21 cellular contexts compared by ENCODE assay signal in the genomic region with DNA sequence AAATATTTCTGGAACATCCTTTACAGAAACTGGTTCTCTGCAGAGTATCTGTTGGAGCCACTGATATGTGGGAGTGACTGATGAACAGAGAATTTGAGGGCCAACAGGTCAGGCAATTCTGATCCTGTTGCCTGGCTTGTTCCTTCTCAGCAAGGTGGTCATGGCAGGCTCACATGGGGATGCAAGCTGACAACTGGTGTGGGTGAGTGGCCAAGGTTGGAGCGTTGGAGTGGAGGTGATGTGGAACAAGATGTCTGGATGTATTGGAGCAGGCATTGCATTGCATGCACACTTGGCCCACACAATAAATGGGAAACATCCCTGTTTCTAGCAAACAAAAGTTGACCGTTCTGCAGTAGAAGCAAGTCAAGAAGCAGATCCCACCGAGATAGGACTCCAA.
DNase-seq lines count a peak whose midpoint lies in the region; ATAC-seq, FAIRE-seq and TF ChIP-seq lines count a peak whose summit lies in the region.
"Had no signal": no experiment of that assay in that cellular context is flagged by ENCODE, and none has a peak within 500 bp of the region (broad histone marks: within the 10 kb centered on the region; RNA-seq: fewer than 3 reads in every experiment).

No MANE protein-coding gene starts in this region.

- no peak overlapping the region for H4K5ac ChIP-seq in H9 (ENCODE audit: insufficient read length, low read depth, low read length)

- no peak overlapping the region for H3K4ac ChIP-seq in H9 (ENCODE audit: low read depth, low read length)
- no peak overlapping the region for H3K4ac ChIP-seq in trophoblast cell (ENCODE audit: low read depth, low read length)

- H4K91ac ChIP-seq in H9 (ENCODE audit: insufficient read length, low read depth, low read length) (no peak overlapping the region), trophoblast cell (ENCODE audit: low read depth, low read length) (no peak overlapping the region)

- peak; percentile 28 for FAIRE-seq in A549 (lab: Jason Lieb, UNC)
- FAIRE-seq: GM12878, H54 had no signal

- no peak overlapping the region for H3T11ph ChIP-seq in H9 (ENCODE audit: low read length)

- no peaks in the 10 kb centered on the region for H3K79me1 ChIP-seq in H9 (ENCODE audit: insufficient read depth, low read depth, low read length, poor library complexity, severe bottlenecking)
- no peaks in the 10 kb centered on the region for H3K79me1 ChIP-seq in trophoblast cell (ENCODE audit: low read length)

- peaks cover 3 to 11% of the 10 kb centered on the region in 2 experiments; a peak in 4 of 5 replicates for H3K9me3 Mint-ChIP-seq in H9

- no peak overlapping the region for H3K4me3 ChIP-seq in A549
- H3K4me3 ChIP-seq in lung, result no peak overlapping the region
- no peak overlapping the region for H3K4me3 ChIP-seq in trophoblast cell (ENCODE audit: low read depth, low read length)
- H3K4me3 ChIP-seq: BLaER1, GM12878 had no signal

- POLR2A ChIA-PET in A549 (lab: Yijun Ruan, JAX), result no interaction called here

- H3K36me3 ChIP-seq in lung (ENCODE audit: control insufficient read depth in 2 of 2, insufficient read depth in 2 of 2, low read length in 2 of 2), result no peaks in the 10 kb centered on the region
- H3K36me3 ChIP-seq in trophoblast cell (ENCODE audit: control insufficient read depth in 1 of 2, insufficient read depth in 2 of 2, low read length in 2 of 2), result no peaks in the 10 kb centered on the region
- H3K36me3 ChIP-seq: BLaER1 had no signal

- H4K20me1 ChIP-seq in H9 (ENCODE audit: control insufficient read depth, insufficient read depth, insufficient read length), result no peaks in the 10 kb centered on the region
- H4K20me1 ChIP-seq: BLaER1 had no signal

- no peak overlapping the region for H2AK5ac ChIP-seq in H9 (ENCODE audit: insufficient read length, low read length)
- no peak overlapping the region for H2AK5ac ChIP-seq in trophoblast cell (ENCODE audit: low read length)

- no peaks in the 10 kb centered on the region for H3K23me2 ChIP-seq in H9 (ENCODE audit: insufficient read length, low read depth, low read length, poor library complexity, severe bottlenecking)

- H3K4me1 ChIP-seq in A549, result no peaks in the 10 kb centered on the region
- H3K4me1 ChIP-seq in H9 (ENCODE audit: insufficient read depth, low read length), result no peaks in the 10 kb centered on the region
- H3K4me1 ChIP-seq in lung (ENCODE audit: control insufficient read depth in 2 of 2, insufficient read depth in 2 of 2, low read length in 2 of 2), result no peaks in the 10 kb centered on the region
- H3K4me1 ChIP-seq in trophoblast cell (ENCODE audit: control insufficient read depth in 1 of 2, insufficient read depth in 2 of 2, low read length in 2 of 2), result no peaks in the 10 kb centered on the region
- H3K4me1 ChIP-seq: Caco-2 had no signal

- no peak overlapping the region for H3K56ac ChIP-seq in H9 (ENCODE audit: insufficient read length, low read depth, low read length)

- no peak overlapping the region for H2BK15ac ChIP-seq in H9 (ENCODE audit: low read depth, low read length)

- no peak for TF ChIP-seq POLR2A in A549 (IDR thresholded peaks at IDR 0.05; ENCODE audit: low read length)

- H4K12ac ChIP-seq in trophoblast cell (ENCODE audit: low read depth, low read length), result no peak overlapping the region

- H3K27me3 ChIP-seq in H9 (ENCODE audit: insufficient read depth, low read length), result no peaks in the 10 kb centered on the region
- no peaks in the 10 kb centered on the region for H3K27me3 ChIP-seq in lung (ENCODE audit: control insufficient read depth, insufficient read depth)
- no peaks in the 10 kb centered on the region for H3K27me3 ChIP-seq in trophoblast cell (ENCODE audit: insufficient read depth, low read length)
- H3K27me3 ChIP-seq: BLaER1 had no signal

- H3K36me3 Mint-ChIP-seq in H9 (ENCODE audit: insufficient read depth in 1 of 3, low read depth in 3 of 3), result no peaks in the 10 kb centered on the region
- H3K36me3 Mint-ChIP-seq: CD4-positive, CD25-positive, alpha-beta regulatory T cell; CD8-positive, alpha-beta T cell had no signal

- H3K9ac ChIP-seq in H9 (ENCODE audit: extremely low read depth, insufficient read length, low read length) (no peak overlapping the region), trophoblast cell (ENCODE audit: low read length) (peak overlapping the region; percentile 18)
- H3K9ac ChIP-seq: BLaER1 had no signal

- TF ChIP-seq CTCF in A549 (IDR thresholded peaks at IDR 0.05) (no peak), H9 (conservative IDR thresholded peaks at IDR 0.05) (no peak), lung (IDR thresholded peaks at IDR 0.05; ENCODE audit: control extremely low read depth, extremely low read depth) (no peak)

- H3K27me3 Mint-ChIP-seq in H9 (ENCODE audit: low read depth), result peaks cover 6% of the 10 kb centered on the region
- H3K27me3 Mint-ChIP-seq: B cell; CD4-positive, CD25-positive, alpha-beta regulatory T cell had no signal

- H2AFZ ChIP-seq in H9 (ENCODE audit: low read length) (no peak overlapping the region), trophoblast cell (ENCODE audit: insufficient read depth, low read length, poor library complexity) (no peak overlapping the region)

- 0 out of 2 replicates have a peak overlapping the region, but pooled peaks have one; percentile 66 for H3K14ac ChIP-seq in H9 (ENCODE audit: insufficient read depth, low read length)
- no peak overlapping the region for H3K14ac ChIP-seq in trophoblast cell (ENCODE audit: low read length)

- no peak for TF ChIP-seq EP300 in A549 (IDR thresholded peaks at IDR 0.05)

- H4K8ac ChIP-seq in H9 (replicated peaks; ENCODE audit: insufficient read length, low read depth, low read length) (no peak overlapping the region), trophoblast cell (ENCODE audit: low read depth, low read length) (no peak overlapping the region)

- H3K9me3 ChIP-seq in A549 (peaks cover 22% of the 10 kb centered on the region; the same call in 2 of the 3 replicates), H9 (ENCODE audit: control insufficient read depth, low read depth, low read length) (no peaks in the 10 kb centered on the region), lung (ENCODE audit: control insufficient read depth in 2 of 2, insufficient read depth in 1 of 2, low read length in 1 of 2) (peaks cover 7 to 12% of the 10 kb centered on the region in 2 donors), trophoblast cell (ENCODE audit: insufficient read depth, low read depth, low read length) (peaks cover 5% of the 10 kb centered on the region)

- no peak overlapping the region for H2BK5ac ChIP-seq in H9 (ENCODE audit: insufficient read length, low read length)
- H2BK5ac ChIP-seq in trophoblast cell (ENCODE audit: low read depth, low read length, poor library complexity), result no peak overlapping the region

- H2BK120ac ChIP-seq in H9 (ENCODE audit: low read depth, low read length, poor library complexity, severe bottlenecking), result no peak overlapping the region
- no peak overlapping the region for H2BK120ac ChIP-seq in trophoblast cell (ENCODE audit: insufficient read depth, low read length, poor library complexity)

- H3K27ac ChIP-seq in A549 (no peak overlapping the region), H9 (ENCODE audit: insufficient read length, low read depth, low read length) (no peak overlapping the region), lung (ENCODE audit: low read depth in 1 of 2, low read length in 1 of 2) (no peak overlapping the region), trophoblast cell (ENCODE audit: low read depth, low read length) (no peak overlapping the region)
- H3K27ac ChIP-seq: BLaER1, C4-2B had no signal

- no peak overlapping the region for H3K4me3 Mint-ChIP-seq in H9
- H3K4me3 Mint-ChIP-seq: B cell; CD4-positive, CD25-positive, alpha-beta regulatory T cell; CD8-positive, alpha-beta T cell had no signal

- H3K4me1 Mint-ChIP-seq in H9, result no peaks in the 10 kb centered on the region
- H3K4me1 Mint-ChIP-seq: B cell; CD4-positive, CD25-positive, alpha-beta regulatory T cell had no signal

- H3K18ac ChIP-seq in H9 (ENCODE audit: insufficient read length, low read depth, low read length) (no peak overlapping the region), trophoblast cell (ENCODE audit: low read length) (no peak overlapping the region)

- H2BK12ac ChIP-seq in H9 (ENCODE audit: insufficient read length, low read depth, low read length) (no peak overlapping the region), trophoblast cell (ENCODE audit: low read length) (no peak overlapping the region)

- no peak overlapping the region for H3K4me2 ChIP-seq in A549
- H3K4me2 ChIP-seq in H9 (ENCODE audit: insufficient read depth, insufficient read length, low read length), result no peak overlapping the region
- H3K4me2 ChIP-seq in trophoblast cell (ENCODE audit: low read length), result no peak overlapping the region
- H3K4me2 ChIP-seq: BLaER1 had no signal

- no peak for ATAC-seq in A549
- no peak for ATAC-seq in lung (ENCODE audit: insufficient read depth, low FRiP score)
- ATAC-seq: CD8-positive, alpha-beta T cell; GM12878 had no signal

- H3K23ac ChIP-seq in H9 (ENCODE audit: insufficient read length, low read depth, low read length) (no peak overlapping the region), trophoblast cell (ENCODE audit: low read length) (peak overlapping the region; percentile 82)

- H2BK20ac ChIP-seq in H9 (ENCODE audit: low read depth, low read length, poor library complexity, severe bottlenecking), result no peak overlapping the region

- no peak overlapping the region for H3K27ac Mint-ChIP-seq in H9
- H3K27ac Mint-ChIP-seq: B cell; CD4-positive, CD25-positive, alpha-beta regulatory T cell; CD8-positive, alpha-beta T cell had no signal

- CTCF ChIA-PET in A549 (lab: Yijun Ruan, JAX), result interaction anchor here (1.3 kb wide), 1 partner anchor 47 kb away, joined by 3 read pairs; no protein-coding TSS in a partner anchor

- WGBS in A549 (ENCODE audit: missing lambda C conversion rate), result 2% methylated on average over 3 of the region's 3 CpGs
- WGBS in H9 (ENCODE audit: extremely low coverage, insufficient read length, low lambda C conversion rate), result no CpG with 5 or more reads among the region's 3 CpGs
- WGBS in lung, 2 donors, result 81 to 86% methylated on average over 3 of the region's 3 CpGs
- no CpG with 5 or more reads among the region's 3 CpGs for WGBS in trophoblast cell (ENCODE audit: extremely low coverage, insufficient coverage, insufficient read length)

- no peak for TF ChIP-seq RAD21 in A549 (conservative IDR thresholded peaks at IDR 0.05 in 1 of 2, IDR thresholded peaks at IDR 0.05 in 1 of 2)

- H3K79me2 ChIP-seq in H9 (ENCODE audit: insufficient read depth, low read length) (no peaks in the 10 kb centered on the region), trophoblast cell (ENCODE audit: control insufficient read depth, insufficient read depth, low read length, poor library complexity) (no peaks in the 10 kb centered on the region)

- DNase-seq in A549 (ENCODE audit: low read depth in 1 of 2, low spot score in 1 of 2), result no peak
- DNase-seq in H9, result no peak
- DNase-seq in lung (ENCODE audit: low spot score), result peak; percentile 15
- no peak for DNase-seq in trophoblast cell
- no peak for DNase-seq in activated CD8-positive, alpha-beta memory T cell treated with anti-CD3 and anti-CD28 coated beads, Interleukin-2, amount 50 U/mL, for 48 hours
- no peak for DNase-seq in activated effector memory CD4-positive, alpha-beta T cell treated with anti-CD3 and anti-CD28 coated beads, Interleukin-2, amount 50 U/mL, for 16 hours
- DNase-seq in NCI-H1105 (lab: John Stamatoyannopoulos, UW), result no peak
- DNase-seq: 8988T; Caco-2; CD4-positive, CD25-positive, alpha-beta regulatory T cell; CD8-positive, alpha-beta T cell; DMS153; DND-41; GDM1; GOT3; HCEC 1CT had no signal
